Comparison of ENCODE assay signal across 2 cellular contexts in the genomic region with DNA sequence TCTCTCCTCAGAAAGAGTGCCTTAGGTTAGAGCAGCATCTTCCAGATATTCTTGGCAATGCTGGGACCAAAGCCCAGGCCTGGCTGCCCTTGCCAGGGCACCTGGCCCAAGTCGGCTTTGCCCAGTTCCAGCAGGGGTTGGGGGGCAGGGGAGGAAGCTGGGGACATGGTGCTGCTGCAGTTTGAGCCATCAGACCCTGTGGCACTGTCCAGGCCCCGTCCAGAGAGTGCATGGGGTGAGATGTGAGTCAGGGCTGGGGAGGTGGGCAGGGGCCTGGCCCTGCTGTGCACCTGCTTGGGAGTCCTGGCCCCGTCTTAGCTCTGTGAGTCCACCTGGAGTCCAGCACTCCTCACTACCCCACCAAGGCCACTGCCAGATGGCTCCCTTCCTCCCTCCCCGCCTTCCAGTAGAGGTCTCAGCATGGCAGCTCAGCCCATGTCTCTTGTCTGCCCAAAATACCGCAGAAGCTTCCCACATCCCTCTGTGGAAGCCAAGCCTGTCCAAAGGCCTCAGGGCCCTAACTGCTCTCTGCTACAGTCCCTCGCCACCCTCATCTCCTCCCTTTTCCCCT.
TF ChIP-seq lines count a peak whose summit lies in the region.

No MANE protein-coding gene starts in this region.

TF ChIP-seq in SK-N-SH, 30 proteins besides CTCF, POLR2A, EP300 and RAD21 (continued from another document):
- TF ChIP-seq, protein P1, sequence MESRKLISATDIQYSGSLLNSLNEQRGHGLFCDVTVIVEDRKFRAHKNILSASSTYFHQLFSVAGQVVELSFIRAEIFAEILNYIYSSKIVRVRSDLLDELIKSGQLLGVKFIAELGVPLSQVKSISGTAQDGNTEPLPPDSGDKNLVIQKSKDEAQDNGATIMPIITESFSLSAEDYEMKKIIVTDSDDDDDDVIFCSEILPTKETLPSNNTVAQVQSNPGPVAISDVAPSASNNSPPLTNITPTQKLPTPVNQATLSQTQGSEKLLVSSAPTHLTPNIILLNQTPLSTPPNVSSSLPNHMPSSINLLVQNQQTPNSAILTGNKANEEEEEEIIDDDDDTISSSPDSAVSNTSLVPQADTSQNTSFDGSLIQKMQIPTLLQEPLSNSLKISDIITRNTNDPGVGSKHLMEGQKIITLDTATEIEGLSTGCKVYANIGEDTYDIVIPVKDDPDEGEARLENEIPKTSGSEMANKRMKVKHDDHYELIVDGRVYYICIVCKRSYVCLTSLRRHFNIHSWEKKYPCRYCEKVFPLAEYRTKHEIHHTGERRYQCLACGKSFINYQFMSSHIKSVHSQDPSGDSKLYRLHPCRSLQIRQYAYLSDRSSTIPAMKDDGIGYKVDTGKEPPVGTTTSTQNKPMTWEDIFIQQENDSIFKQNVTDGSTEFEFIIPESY (IDR thresholded peaks at IDR 0.05; ENCODE audit: borderline replicate concordance, low read depth) = no peak
- TF ChIP-seq, protein P2, sequence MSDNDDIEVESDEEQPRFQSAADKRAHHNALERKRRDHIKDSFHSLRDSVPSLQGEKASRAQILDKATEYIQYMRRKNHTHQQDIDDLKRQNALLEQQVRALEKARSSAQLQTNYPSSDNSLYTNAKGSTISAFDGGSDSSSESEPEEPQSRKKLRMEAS (IDR thresholded peaks at IDR 0.05; ENCODE audit: low read depth) = no peak
- TF ChIP-seq, protein P3, sequence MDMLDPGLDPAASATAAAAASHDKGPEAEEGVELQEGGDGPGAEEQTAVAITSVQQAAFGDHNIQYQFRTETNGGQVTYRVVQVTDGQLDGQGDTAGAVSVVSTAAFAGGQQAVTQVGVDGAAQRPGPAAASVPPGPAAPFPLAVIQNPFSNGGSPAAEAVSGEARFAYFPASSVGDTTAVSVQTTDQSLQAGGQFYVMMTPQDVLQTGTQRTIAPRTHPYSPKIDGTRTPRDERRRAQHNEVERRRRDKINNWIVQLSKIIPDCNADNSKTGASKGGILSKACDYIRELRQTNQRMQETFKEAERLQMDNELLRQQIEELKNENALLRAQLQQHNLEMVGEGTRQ (IDR thresholded peaks at IDR 0.05; ENCODE audit: borderline replicate concordance, low read depth, low read length) = no peak
- TF ChIP-seq POLR2AphosphoS5 (IDR thresholded peaks at IDR 0.05; ENCODE audit: low read depth, low read length) (no peak), MEF2A (IDR thresholded peaks at IDR 0.05; ENCODE audit: borderline replicate concordance, low read depth) (no peak), RCOR1 (IDR thresholded peaks at IDR 0.05; ENCODE audit: low read length) (no peak), MXI1 (IDR thresholded peaks at IDR 0.05; ENCODE audit: low read depth, low read length) (no peak; the same call in 1 of the 2 replicates), EZH2phosphoT487 (IDR thresholded peaks at IDR 0.05; ENCODE audit: borderline replicate concordance, low read depth) (no peak), TCF12 (IDR thresholded peaks at IDR 0.05) (no peak), CHD2 (IDR thresholded peaks at IDR 0.05; ENCODE audit: low read length, partially characterized antibody) (no peak), JUND (IDR thresholded peaks at IDR 0.05) (no peak)
- TF ChIP-seq, protein P4, sequence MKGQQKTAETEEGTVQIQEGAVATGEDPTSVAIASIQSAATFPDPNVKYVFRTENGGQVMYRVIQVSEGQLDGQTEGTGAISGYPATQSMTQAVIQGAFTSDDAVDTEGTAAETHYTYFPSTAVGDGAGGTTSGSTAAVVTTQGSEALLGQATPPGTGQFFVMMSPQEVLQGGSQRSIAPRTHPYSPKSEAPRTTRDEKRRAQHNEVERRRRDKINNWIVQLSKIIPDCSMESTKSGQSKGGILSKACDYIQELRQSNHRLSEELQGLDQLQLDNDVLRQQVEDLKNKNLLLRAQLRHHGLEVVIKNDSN (IDR thresholded peaks at IDR 0.05; ENCODE audit: borderline replicate concordance, low read depth) = no peak
TF ChIP-seq in SK-N-SH: peak in this region for 0.

TF ChIP-seq in SK-N-SH treated with all-trans-retinoic acid at 6 μM for 48 hours, 23 proteins besides CTCF, POLR2A, EP300 and RAD21 (continued from another document):
- TF ChIP-seq RARB (CRISPR knock-in tag; IDR thresholded peaks at IDR 0.05) = no peak
- TF ChIP-seq, protein P5, sequence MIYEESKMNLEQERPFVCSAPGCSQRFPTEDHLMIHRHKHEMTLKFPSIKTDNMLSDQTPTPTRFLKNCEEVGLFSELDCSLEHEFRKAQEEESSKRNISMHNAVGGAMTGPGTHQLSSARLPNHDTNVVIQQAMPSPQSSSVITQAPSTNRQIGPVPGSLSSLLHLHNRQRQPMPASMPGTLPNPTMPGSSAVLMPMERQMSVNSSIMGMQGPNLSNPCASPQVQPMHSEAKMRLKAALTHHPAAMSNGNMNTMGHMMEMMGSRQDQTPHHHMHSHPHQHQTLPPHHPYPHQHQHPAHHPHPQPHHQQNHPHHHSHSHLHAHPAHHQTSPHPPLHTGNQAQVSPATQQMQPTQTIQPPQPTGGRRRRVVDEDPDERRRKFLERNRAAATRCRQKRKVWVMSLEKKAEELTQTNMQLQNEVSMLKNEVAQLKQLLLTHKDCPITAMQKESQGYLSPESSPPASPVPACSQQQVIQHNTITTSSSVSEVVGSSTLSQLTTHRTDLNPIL (CRISPR knock-in tag; IDR thresholded peaks at IDR 0.05; ENCODE audit: low read depth) = no peak
- TF ChIP-seq ISL1 (CRISPR knock-in tag; IDR thresholded peaks at IDR 0.05) = no peak
- TF ChIP-seq ESRRG (CRISPR knock-in tag; IDR thresholded peaks at IDR 0.05) = no peak
- TF ChIP-seq, protein P6, sequence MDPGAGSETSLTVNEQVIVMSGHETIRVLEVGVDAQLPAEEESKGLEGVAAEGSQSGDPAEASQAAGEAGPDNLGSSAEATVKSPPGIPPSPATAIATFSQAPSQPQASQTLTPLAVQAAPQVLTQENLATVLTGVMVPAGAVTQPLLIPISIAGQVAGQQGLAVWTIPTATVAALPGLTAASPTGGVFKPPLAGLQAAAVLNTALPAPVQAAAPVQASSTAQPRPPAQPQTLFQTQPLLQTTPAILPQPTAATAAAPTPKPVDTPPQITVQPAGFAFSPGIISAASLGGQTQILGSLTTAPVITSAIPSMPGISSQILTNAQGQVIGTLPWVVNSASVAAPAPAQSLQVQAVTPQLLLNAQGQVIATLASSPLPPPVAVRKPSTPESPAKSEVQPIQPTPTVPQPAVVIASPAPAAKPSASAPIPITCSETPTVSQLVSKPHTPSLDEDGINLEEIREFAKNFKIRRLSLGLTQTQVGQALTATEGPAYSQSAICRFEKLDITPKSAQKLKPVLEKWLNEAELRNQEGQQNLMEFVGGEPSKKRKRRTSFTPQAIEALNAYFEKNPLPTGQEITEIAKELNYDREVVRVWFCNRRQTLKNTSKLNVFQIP (CRISPR knock-in tag; IDR thresholded peaks at IDR 0.05; ENCODE audit: borderline replicate concordance, low read depth) = no peak
- TF ChIP-seq TOX (CRISPR knock-in tag; IDR thresholded peaks at IDR 0.05; ENCODE audit: borderline replicate concordance) = no peak
- no peak for TF ChIP-seq CSDC2 (CRISPR knock-in tag; IDR thresholded peaks at IDR 0.05)
- TF ChIP-seq, protein P7, sequence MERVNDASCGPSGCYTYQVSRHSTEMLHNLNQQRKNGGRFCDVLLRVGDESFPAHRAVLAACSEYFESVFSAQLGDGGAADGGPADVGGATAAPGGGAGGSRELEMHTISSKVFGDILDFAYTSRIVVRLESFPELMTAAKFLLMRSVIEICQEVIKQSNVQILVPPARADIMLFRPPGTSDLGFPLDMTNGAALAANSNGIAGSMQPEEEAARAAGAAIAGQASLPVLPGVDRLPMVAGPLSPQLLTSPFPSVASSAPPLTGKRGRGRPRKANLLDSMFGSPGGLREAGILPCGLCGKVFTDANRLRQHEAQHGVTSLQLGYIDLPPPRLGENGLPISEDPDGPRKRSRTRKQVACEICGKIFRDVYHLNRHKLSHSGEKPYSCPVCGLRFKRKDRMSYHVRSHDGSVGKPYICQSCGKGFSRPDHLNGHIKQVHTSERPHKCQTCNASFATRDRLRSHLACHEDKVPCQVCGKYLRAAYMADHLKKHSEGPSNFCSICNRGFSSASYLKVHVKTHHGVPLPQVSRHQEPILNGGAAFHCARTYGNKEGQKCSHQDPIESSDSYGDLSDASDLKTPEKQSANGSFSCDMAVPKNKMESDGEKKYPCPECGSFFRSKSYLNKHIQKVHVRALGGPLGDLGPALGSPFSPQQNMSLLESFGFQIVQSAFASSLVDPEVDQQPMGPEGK (CRISPR knock-in tag; IDR thresholded peaks at IDR 0.05; ENCODE audit: borderline replicate concordance) = no peak
- TF ChIP-seq BACH2 (CRISPR knock-in tag; IDR thresholded peaks at IDR 0.05; ENCODE audit: borderline replicate concordance) = no peak
- TF ChIP-seq ZC3H10 (CRISPR knock-in tag; IDR thresholded peaks at IDR 0.05) = no peak
- TF ChIP-seq TCF4 (CRISPR knock-in tag; IDR thresholded peaks at IDR 0.05; ENCODE audit: borderline replicate concordance) = no peak
- TF ChIP-seq, protein P8, sequence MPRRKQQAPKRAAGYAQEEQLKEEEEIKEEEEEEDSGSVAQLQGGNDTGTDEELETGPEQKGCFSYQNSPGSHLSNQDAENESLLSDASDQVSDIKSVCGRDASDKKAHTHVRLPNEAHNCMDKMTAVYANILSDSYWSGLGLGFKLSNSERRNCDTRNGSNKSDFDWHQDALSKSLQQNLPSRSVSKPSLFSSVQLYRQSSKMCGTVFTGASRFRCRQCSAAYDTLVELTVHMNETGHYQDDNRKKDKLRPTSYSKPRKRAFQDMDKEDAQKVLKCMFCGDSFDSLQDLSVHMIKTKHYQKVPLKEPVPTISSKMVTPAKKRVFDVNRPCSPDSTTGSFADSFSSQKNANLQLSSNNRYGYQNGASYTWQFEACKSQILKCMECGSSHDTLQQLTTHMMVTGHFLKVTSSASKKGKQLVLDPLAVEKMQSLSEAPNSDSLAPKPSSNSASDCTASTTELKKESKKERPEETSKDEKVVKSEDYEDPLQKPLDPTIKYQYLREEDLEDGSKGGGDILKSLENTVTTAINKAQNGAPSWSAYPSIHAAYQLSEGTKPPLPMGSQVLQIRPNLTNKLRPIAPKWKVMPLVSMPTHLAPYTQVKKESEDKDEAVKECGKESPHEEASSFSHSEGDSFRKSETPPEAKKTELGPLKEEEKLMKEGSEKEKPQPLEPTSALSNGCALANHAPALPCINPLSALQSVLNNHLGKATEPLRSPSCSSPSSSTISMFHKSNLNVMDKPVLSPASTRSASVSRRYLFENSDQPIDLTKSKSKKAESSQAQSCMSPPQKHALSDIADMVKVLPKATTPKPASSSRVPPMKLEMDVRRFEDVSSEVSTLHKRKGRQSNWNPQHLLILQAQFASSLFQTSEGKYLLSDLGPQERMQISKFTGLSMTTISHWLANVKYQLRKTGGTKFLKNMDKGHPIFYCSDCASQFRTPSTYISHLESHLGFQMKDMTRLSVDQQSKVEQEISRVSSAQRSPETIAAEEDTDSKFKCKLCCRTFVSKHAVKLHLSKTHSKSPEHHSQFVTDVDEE (CRISPR knock-in tag; IDR thresholded peaks at IDR 0.05) = no peak
- TF ChIP-seq, protein P9, sequence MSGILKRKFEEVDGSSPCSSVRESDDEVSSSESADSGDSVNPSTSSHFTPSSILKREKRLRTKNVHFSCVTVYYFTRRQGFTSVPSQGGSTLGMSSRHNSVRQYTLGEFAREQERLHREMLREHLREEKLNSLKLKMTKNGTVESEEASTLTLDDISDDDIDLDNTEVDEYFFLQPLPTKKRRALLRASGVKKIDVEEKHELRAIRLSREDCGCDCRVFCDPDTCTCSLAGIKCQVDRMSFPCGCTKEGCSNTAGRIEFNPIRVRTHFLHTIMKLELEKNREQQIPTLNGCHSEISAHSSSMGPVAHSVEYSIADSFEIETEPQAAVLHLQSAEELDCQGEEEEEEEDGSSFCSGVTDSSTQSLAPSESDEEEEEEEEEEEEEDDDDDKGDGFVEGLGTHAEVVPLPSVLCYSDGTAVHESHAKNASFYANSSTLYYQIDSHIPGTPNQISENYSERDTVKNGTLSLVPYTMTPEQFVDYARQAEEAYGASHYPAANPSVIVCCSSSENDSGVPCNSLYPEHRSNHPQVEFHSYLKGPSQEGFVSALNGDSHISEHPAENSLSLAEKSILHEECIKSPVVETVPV (CRISPR knock-in tag; IDR thresholded peaks at IDR 0.05) = no peak
- TF ChIP-seq PPARA (CRISPR knock-in tag; IDR thresholded peaks at IDR 0.05; ENCODE audit: borderline replicate concordance) = no peak
- no peak for TF ChIP-seq ARNTL (CRISPR knock-in tag; IDR thresholded peaks at IDR 0.05; ENCODE audit: borderline replicate concordance, low read depth)
- TF ChIP-seq ZFP3 (CRISPR knock-in tag; IDR thresholded peaks at IDR 0.05) = no peak
